Comparison of ENCODE assay signal across 18 cellular contexts in the genomic region with DNA sequence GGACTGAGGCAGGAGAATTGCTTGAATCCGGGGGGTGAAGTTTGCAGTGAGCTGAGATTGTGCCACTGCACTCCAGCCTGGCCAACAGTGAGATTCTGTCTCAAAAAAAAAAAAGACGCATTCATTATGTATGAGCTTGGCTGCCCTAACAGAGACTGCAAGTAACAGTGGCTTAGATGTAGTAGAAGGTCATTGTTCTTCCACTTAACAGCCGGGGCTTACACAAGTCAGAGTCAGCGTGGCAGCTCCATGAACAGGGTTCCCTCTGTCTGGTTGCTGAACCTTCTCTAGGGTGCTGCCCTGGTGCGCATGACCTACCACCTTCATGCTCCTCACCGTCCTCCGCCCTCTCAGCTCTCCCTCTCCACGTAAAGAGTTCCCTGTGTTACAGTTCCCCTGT.
"Had no signal": no experiment of that assay in that cellular context is flagged by ENCODE, and none has a peak within 500 bp of the region (broad histone marks: within the 10 kb centered on the region; RNA-seq: fewer than 3 reads in every experiment).

No MANE protein-coding gene starts in this region.

- FAIRE-seq: keratinocyte, TTC549 had no signal

- H3K4me3 ChIP-seq: coronary artery, hepatocyte, mucosa of descending colon, transverse colon had no signal

- ATAC-seq: activated CD4-positive, alpha-beta T cell treated with anti-CD3 and anti-CD28 coated beads for 36 hours; left lobe of liver; mucosa of descending colon had no signal

- H3K4me1 ChIP-seq: parathyroid adenoma, transverse colon had no signal

- H3K27ac Mint-ChIP-seq: activated CD4-positive, alpha-beta T cell treated with anti-CD3 and anti-CD28 coated beads for 36 hours; activated naive CD8-positive, alpha-beta T cell; naive B cell; T-helper 2 cell treated with Interferon-gamma antibody and Interleukin-4, amounts not matched to agents 5 μg/mL and 100 μg/mL, for 36 hours had no signal

- H3K79me2 ChIP-seq: hepatocyte, parathyroid adenoma had no signal

- H3K4me3 Mint-ChIP-seq: activated CD4-positive, alpha-beta T cell treated with anti-CD3 and anti-CD28 coated beads for 36 hours; activated naive CD8-positive, alpha-beta T cell; naive B cell; T-helper 2 cell treated with Interferon-gamma antibody and Interleukin-4, amounts not matched to agents 5 μg/mL and 100 μg/mL, for 36 hours had no signal

- H3K4me2 ChIP-seq: hepatocyte had no signal

- H3K9me3 ChIP-seq: mucosa of descending colon, SK-N-SH, transverse colon had no signal

- H3K9me3 Mint-ChIP-seq: T-helper 2 cell treated with Interferon-gamma antibody and Interleukin-4, amounts not matched to agents 5 μg/mL and 100 μg/mL, for 36 hours had no signal

- H3K36me3 ChIP-seq: transverse colon had no signal

- DNase-seq: activated CD4-positive, alpha-beta T cell treated with anti-CD3 and anti-CD28 coated beads for 36 hours; activated CD4-positive, alpha-beta T cell treated with anti-CD3 and anti-CD28 coated beads, Interleukin-2, amount 50 U/mL, for 48 hours; activated T-cell treated with anti-CD3 and anti-CD28 coated beads for 4 hours; mammary epithelial cell; mucosa of descending colon; naive B cell; SK-N-SH; stimulated activated CD4-positive, alpha-beta T cell treated with anti-CD3 and anti-CD28 coated beads, Interleukin-2, amount 100 ng/mL, for 24 hours; stimulated activated naive CD4-positive, alpha-beta T cell treated with Interleukin-2 at 50 U/mL for 16 hours; transverse colon had no signal

- H3K27ac ChIP-seq: coronary artery, parathyroid adenoma, transverse colon had no signal

- H3K4me1 Mint-ChIP-seq: activated CD4-positive, alpha-beta T cell treated with anti-CD3 and anti-CD28 coated beads for 36 hours had no signal

- H3K36me3 Mint-ChIP-seq: activated naive CD8-positive, alpha-beta T cell had no signal

- H2AFZ ChIP-seq: hepatocyte, parathyroid adenoma had no signal

- H3K9ac ChIP-seq: parathyroid adenoma, SK-N-SH had no signal

- H3K27me3 ChIP-seq: hepatocyte, transverse colon had no signal
